15 cellular contexts compared by ENCODE assay signal in the genomic region with DNA sequence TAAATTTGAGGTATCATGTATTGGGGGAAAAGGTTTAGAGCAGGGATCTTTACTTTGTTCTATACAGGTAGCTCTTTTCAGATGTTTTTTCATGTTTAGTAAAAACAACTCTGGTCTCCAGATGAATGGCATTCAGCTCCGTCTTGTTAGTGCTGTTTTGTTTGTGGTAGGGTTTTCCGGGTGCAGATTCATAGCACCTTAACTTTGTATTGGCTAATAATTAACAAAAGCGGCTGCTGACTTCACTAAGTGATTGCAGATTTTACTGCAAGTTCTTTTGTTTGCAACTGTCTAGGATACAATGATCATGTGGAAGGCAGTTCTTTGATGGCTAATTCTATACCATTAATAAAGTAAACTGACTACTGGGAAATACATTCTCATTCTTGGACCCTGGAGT. TPM values are rescaled to one million over a fixed set of nuclear protein-coding genes. Genes with fewer than 3 reads are reported as not detected.
A peak's percentile ranks its signal among the peaks of the same experiment; 100 is the strongest.
DNase-seq lines count a peak whose midpoint lies in the region; ATAC-seq and TF ChIP-seq lines count a peak whose summit lies in the region.
"Had no signal": no experiment of that assay in that cellular context is flagged by ENCODE, and none has a peak within 500 bp of the region (broad histone marks: within the 10 kb centered on the region; RNA-seq: fewer than 3 reads in every experiment).

No MANE protein-coding gene starts in this region.

- H3K79me2 ChIP-seq in SK-N-SH (ENCODE audit: insufficient read depth): no peaks in the 10 kb centered on the region

- H3K9me2 ChIP-seq in SK-N-SH: no peaks in the 10 kb centered on the region

- CTCF ChIA-PET in SK-N-SH (lab: Yijun Ruan, JAX): interaction anchor here (1.3 kb wide), 1 partner anchor 35 kb away, joined by 3 read pairs; no protein-coding TSS in a partner anchor

- no peaks in the 10 kb centered on the region for H4K20me1 ChIP-seq in SK-N-SH (ENCODE audit: insufficient read depth)

- H3K9ac ChIP-seq in SK-N-SH: no peak overlapping the region

- no peak overlapping the region for H3K4me2 ChIP-seq in SK-N-SH

- TF ChIP-seq EP300 in SK-N-SH (IDR thresholded peaks at IDR 0.05; ENCODE audit: borderline replicate concordance in 1 of 2, low read depth in 1 of 2, low read length in 1 of 2) (no peak), esophagus muscularis mucosa (IDR thresholded peaks at IDR 0.05) (no peak)

- H3K27ac ChIP-seq in SK-N-SH (ENCODE audit: low read depth in 2 of 2, low read length in 1 of 2) (no peak overlapping the region), esophagus muscularis mucosa (replicated peaks in 1 of 4) (no peak overlapping the region)
- H3K27ac ChIP-seq: HL-60 had no signal

- TF ChIP-seq POLR2A in esophagus muscularis mucosa (IDR thresholded peaks at IDR 0.05; ENCODE audit: low read depth) (no peak), GM18505 (IDR thresholded peaks at IDR 0.05; ENCODE audit: borderline replicate concordance, extremely low read depth, insufficient read depth, insufficient read length) (no peak)

- intact Hi-C loops in esophagus muscularis mucosa (cut with DNase I): no loop called here

- no peak for TF ChIP-seq CTCF in SK-N-SH (IDR thresholded peaks at IDR 0.05)
- no peak for TF ChIP-seq CTCF in esophagus muscularis mucosa (IDR thresholded peaks at IDR 0.05)

- ATAC-seq in GM18909 (IDR thresholded peaks at IDR 0.05; ENCODE audit: poor library complexity, unreplicated experiment): peak; percentile 25
- ATAC-seq in HG02642 (IDR thresholded peaks at IDR 0.05; ENCODE audit: poor library complexity, unreplicated experiment): peak; percentile 24
- ATAC-seq in HG03521 (IDR thresholded peaks at IDR 0.05; ENCODE audit: unreplicated experiment): peak; percentile 10
- ATAC-seq in GM18505 (IDR thresholded peaks at IDR 0.05; ENCODE audit: unreplicated experiment): no peak
- ATAC-seq: stimulated activated naive CD8-positive, alpha-beta T cell treated with anti-CD3 and anti-CD28 coated beads, Interleukin-15, Interleukin-2, amounts not matched to agents 100 U/mL and 50 U/mL, for 24 hours; WTC11 had no signal

- H3K27me3 ChIP-seq in SK-N-SH (ENCODE audit: insufficient read depth) (no peaks in the 10 kb centered on the region), esophagus muscularis mucosa (no peaks in the 10 kb centered on the region)

- DNase-seq in left kidney (ENCODE audit: low read depth, low spot score) (peak; percentile 29), SK-N-SH (no peak), C1 segment of cervical spinal cord (lab: John Stamatoyannopoulos, UW) (no peak), esophagus muscularis mucosa (ENCODE audit: extremely low spot score) (no peak)
- DNase-seq: activated naive CD4-positive, alpha-beta T cell; Calu3; glutamatergic neuron; NCI-H1092; stimulated activated naive CD8-positive, alpha-beta T cell treated with anti-CD3 and anti-CD28 coated beads, Interleukin-15, Interleukin-2, amounts not matched to agents 100 U/mL and 50 U/mL, for 24 hours had no signal

- H3K4me1 ChIP-seq in SK-N-SH (ENCODE audit: control insufficient read depth in 1 of 2, insufficient read depth in 2 of 2, low read depth in 1 of 2, low read length in 1 of 2) (peaks cover 2 to 21% of the 10 kb centered on the region in 2 experiments), esophagus muscularis mucosa (peaks cover 13 to 19% (median 18%) of the 10 kb centered on the region in 4 donors)

- no peak for TF ChIP-seq RAD21 in SK-N-SH (IDR thresholded peaks at IDR 0.05; ENCODE audit: low read length)

- no peak overlapping the region for H3K4me3 ChIP-seq in SK-N-SH (ENCODE audit: low read depth in 2 of 2, low read length in 1 of 2)
- no peak overlapping the region for H3K4me3 ChIP-seq in esophagus muscularis mucosa

- no peaks in the 10 kb centered on the region for H3K9me3 ChIP-seq in SK-N-SH
- H3K9me3 ChIP-seq in esophagus muscularis mucosa: no peaks in the 10 kb centered on the region

- H3K36me3 ChIP-seq in SK-N-SH (replicated peaks in 1 of 2; ENCODE audit: control insufficient read depth in 1 of 2, insufficient read depth in 2 of 2, low read length in 1 of 2) (no peaks in the 10 kb centered on the region), esophagus muscularis mucosa (no peaks in the 10 kb centered on the region)

- POLR2A ChIA-PET in SK-N-SH (lab: Yijun Ruan, JAX): no interaction called here

- 60% methylated on average over 3 of the region's 3 CpGs for WGBS in SK-N-SH (ENCODE audit: low lambda C conversion rate)
- 64% methylated on average over 3 of the region's 3 CpGs for WGBS in esophagus muscularis mucosa

- no peak overlapping the region for H2AFZ ChIP-seq in SK-N-SH (ENCODE audit: low read depth)

- H3F3A ChIP-seq in SK-N-SH (replicated peaks; ENCODE audit: insufficient read depth): peaks cover 16% of the 10 kb centered on the region

TF ChIP-seq in SK-N-SH, 30 proteins besides CTCF, POLR2A, EP300 and RAD21:
- no peak for TF ChIP-seq TAF1 (IDR thresholded peaks at IDR 0.05; ENCODE audit: borderline replicate concordance, low read depth, low read length)
- TF ChIP-seq RCOR1 (IDR thresholded peaks at IDR 0.05; ENCODE audit: low read length): no peak
- no peak for TF ChIP-seq MEF2A (IDR thresholded peaks at IDR 0.05; ENCODE audit: borderline replicate concordance, low read depth)
- TF ChIP-seq, protein P1, sequence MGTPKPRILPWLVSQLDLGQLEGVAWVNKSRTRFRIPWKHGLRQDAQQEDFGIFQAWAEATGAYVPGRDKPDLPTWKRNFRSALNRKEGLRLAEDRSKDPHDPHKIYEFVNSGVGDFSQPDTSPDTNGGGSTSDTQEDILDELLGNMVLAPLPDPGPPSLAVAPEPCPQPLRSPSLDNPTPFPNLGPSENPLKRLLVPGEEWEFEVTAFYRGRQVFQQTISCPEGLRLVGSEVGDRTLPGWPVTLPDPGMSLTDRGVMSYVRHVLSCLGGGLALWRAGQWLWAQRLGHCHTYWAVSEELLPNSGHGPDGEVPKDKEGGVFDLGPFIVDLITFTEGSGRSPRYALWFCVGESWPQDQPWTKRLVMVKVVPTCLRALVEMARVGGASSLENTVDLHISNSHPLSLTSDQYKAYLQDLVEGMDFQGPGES (IDR thresholded peaks at IDR 0.05; ENCODE audit: low read depth, low read length): no peak
- no peak for TF ChIP-seq NFIC (IDR thresholded peaks at IDR 0.05; ENCODE audit: borderline replicate concordance)
- TF ChIP-seq, protein P2, sequence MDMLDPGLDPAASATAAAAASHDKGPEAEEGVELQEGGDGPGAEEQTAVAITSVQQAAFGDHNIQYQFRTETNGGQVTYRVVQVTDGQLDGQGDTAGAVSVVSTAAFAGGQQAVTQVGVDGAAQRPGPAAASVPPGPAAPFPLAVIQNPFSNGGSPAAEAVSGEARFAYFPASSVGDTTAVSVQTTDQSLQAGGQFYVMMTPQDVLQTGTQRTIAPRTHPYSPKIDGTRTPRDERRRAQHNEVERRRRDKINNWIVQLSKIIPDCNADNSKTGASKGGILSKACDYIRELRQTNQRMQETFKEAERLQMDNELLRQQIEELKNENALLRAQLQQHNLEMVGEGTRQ (IDR thresholded peaks at IDR 0.05; ENCODE audit: borderline replicate concordance, low read depth, low read length): no peak
- no peak for TF ChIP-seq RXRA (IDR thresholded peaks at IDR 0.05; ENCODE audit: borderline replicate concordance, low read depth)
- no peak for TF ChIP-seq POLR2AphosphoS5 (IDR thresholded peaks at IDR 0.05; ENCODE audit: low read depth, low read length)
- TF ChIP-seq NRF1 (IDR thresholded peaks at IDR 0.05; ENCODE audit: low read depth, low read length): no peak
- no peak for TF ChIP-seq FOSL2 (IDR thresholded peaks at IDR 0.05; ENCODE audit: borderline replicate concordance, low read depth)
- no peak for TF ChIP-seq MXI1 (IDR thresholded peaks at IDR 0.05; ENCODE audit: low read depth, low read length)
- no peak for TF ChIP-seq CHD2 (IDR thresholded peaks at IDR 0.05; ENCODE audit: low read length, partially characterized antibody)
- no peak for TF ChIP-seq SIN3A (IDR thresholded peaks at IDR 0.05; ENCODE audit: borderline replicate concordance, low read depth, low read length)
- TF ChIP-seq EZH2phosphoT487 (IDR thresholded peaks at IDR 0.05; ENCODE audit: borderline replicate concordance, low read depth): no peak

RNA-seq across cellular contexts. Expression of a gene that starts 32.2 kb away (rescaled TPM):
- polyA plus RNA-seq in SK-N-SH (2012; rRNA removed): 12.8 and 16.1 TPM in 2 replicates
- polyA plus RNA-seq in SK-N-SH (2012; cell fraction: cytosol; rRNA removed): 11.9 and 14.0 TPM in 2 replicates
- polyA plus RNA-seq in SK-N-SH (2012; cell fraction: nucleus; rRNA removed): 58.3 and 79.5 TPM in 2 replicates
- total RNA-seq in esophagus muscularis mucosa: 10 to 100 TPM in 3 of 4 donors, 1 to 10 TPM in 1; 6.3 to 20.0 (median 14.8) TPM

RNA-seq across cellular contexts. Expression of a gene that starts 38.4 kb away (rescaled TPM):
- polyA plus RNA-seq in SK-N-SH (2012; rRNA removed): 5.9 and 11.7 TPM in 2 replicates
- polyA plus RNA-seq in SK-N-SH (2012; cell fraction: cytosol; rRNA removed): 7.9 and 9.7 TPM in 2 replicates
- polyA plus RNA-seq in SK-N-SH (2012; cell fraction: nucleus; rRNA removed): 5.4 and 7.4 TPM in 2 replicates
- 10 to 100 TPM; 36.4 to 81.8 (median 64.9) TPM for total RNA-seq in esophagus muscularis mucosa
